2 cellular contexts compared by ENCODE assay signal in the genomic region with DNA sequence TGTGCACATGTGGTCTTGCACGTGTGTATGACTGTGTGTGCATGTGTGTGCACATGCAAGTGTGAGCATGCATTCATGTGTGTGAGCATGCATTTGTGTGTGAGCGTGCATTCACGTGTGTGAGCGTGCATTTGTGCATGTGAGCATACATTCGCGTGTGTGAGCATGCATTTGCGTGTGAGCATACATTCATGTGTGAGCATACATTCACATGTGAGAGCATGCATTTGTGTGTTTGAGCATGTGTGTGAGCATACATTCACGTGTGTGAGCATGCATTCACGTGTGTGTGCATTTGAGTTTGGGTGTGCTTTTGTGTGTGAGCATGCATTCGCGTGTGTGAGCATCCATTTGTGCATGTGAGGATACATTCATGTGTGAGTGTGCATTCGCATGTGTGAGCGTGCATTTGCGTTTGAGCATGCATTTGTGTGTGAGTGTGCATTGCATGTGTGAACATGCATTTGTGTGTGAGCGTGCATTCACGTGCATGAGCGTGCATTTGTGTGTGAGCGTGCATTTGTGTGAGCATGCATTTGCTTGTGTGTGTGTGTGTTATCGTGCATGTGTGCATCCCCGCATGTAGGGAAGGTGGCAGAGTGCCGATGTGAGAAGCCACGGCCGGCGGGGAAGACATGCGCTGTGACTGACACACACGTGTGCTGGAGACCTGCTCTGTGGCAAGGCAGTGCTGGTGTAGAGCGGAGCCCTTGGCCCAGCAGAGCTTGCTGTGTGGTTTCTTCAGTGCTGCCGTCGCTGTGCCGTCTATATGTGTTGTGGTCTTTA.
TF ChIP-seq lines count a peak whose summit lies in the region.

No MANE protein-coding gene starts in this region.

TF ChIP-seq in HEK293, 187 proteins besides CTCF, POLR2A, EP300 and RAD21:
- TF ChIP-seq IKZF3 (tag by site-specific recombination; IDR thresholded peaks at IDR 0.05), result no peak
- no peak for TF ChIP-seq GFI1B (tag by site-specific recombination; IDR thresholded peaks at IDR 0.05)
- no peak for TF ChIP-seq ZNF239 (tag by site-specific recombination; IDR thresholded peaks at IDR 0.05)
- TF ChIP-seq ZNF48 (tag by site-specific recombination; IDR thresholded peaks at IDR 0.05), result peak; percentile 84; the same call in 1 of the 2 replicates
- TF ChIP-seq, protein P1, sequence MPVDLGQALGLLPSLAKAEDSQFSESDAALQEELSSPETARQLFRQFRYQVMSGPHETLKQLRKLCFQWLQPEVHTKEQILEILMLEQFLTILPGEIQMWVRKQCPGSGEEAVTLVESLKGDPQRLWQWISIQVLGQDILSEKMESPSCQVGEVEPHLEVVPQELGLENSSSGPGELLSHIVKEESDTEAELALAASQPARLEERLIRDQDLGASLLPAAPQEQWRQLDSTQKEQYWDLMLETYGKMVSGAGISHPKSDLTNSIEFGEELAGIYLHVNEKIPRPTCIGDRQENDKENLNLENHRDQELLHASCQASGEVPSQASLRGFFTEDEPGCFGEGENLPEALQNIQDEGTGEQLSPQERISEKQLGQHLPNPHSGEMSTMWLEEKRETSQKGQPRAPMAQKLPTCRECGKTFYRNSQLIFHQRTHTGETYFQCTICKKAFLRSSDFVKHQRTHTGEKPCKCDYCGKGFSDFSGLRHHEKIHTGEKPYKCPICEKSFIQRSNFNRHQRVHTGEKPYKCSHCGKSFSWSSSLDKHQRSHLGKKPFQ (tag by site-specific recombination; IDR thresholded peaks at IDR 0.05), result peak; percentile 80
- TF ChIP-seq, protein P2, sequence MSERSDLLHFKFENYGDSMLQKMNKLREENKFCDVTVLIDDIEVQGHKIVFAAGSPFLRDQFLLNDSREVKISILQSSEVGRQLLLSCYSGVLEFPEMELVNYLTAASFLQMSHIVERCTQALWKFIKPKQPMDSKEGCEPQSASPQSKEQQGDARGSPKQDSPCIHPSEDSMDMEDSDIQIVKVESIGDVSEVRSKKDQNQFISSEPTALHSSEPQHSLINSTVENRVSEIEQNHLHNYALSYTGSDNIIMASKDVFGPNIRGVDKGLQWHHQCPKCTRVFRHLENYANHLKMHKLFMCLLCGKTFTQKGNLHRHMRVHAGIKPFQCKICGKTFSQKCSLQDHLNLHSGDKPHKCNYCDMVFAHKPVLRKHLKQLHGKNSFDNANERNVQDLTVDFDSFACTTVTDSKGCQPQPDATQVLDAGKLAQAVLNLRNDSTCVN (tag by site-specific recombination; optimal IDR thresholded peaks at IDR 0.05), result peak; percentile 3

TF ChIP-seq in endothelial cell of umbilical vein, 7 proteins besides CTCF, POLR2A, EP300 and RAD21:
- TF ChIP-seq, protein P3, sequence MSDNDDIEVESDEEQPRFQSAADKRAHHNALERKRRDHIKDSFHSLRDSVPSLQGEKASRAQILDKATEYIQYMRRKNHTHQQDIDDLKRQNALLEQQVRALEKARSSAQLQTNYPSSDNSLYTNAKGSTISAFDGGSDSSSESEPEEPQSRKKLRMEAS (IDR thresholded peaks at IDR 0.05; ENCODE audit: insufficient read depth, insufficient read length), result peak; percentile 51
- no peak for TF ChIP-seq POLR2AphosphoS5 (IDR thresholded peaks at IDR 0.05; ENCODE audit: insufficient read depth, low read depth, low read length)
TF ChIP-seq in endothelial cell of umbilical vein: peak in this region for 1.
